13 cellular contexts compared by ENCODE assay signal in genomic region chr11:120807414-120808150, GRCh38.
DNase-seq lines count a peak whose midpoint lies in the region; ATAC-seq and TF ChIP-seq lines count a peak whose summit lies in the region.
"Had no signal": no experiment of that assay in that cellular context is flagged by ENCODE, and none has a peak within 500 bp of the region (broad histone marks: within the 10 kb centered on the region; RNA-seq: fewer than 3 reads in every experiment).

No MANE protein-coding gene starts in this region.

- DNase-seq in H4 (ENCODE audit: low spot score) = peak; percentile 93
- peak; percentile 49 to 66 for DNase-seq in SJSA1 (ENCODE audit: low read depth in 1 of 2, low spot score in 2 of 2)
- DNase-seq in fibroblast of villous mesenchyme (ENCODE audit: low read depth) = peak; percentile 44
- peak; percentile 95 for DNase-seq in retinal pigment epithelial cell (ENCODE audit: low read depth)
- DNase-seq in KBM-7 = no peak
- no peak for DNase-seq in NCI-H1436 (lab: John Stamatoyannopoulos, UW)
- DNase-seq: activated CD4-positive, CD25-positive, alpha-beta regulatory T cell treated with anti-CD3 and anti-CD28 coated beads, Interleukin-2, amount 50 U/mL, for 72 hours; activated naive CD8-positive, alpha-beta T cell treated with anti-CD3 and anti-CD28 coated beads, Interleukin-2, amount 50 U/mL, for 24 hours; GOT3 had no signal

- H3K4me1 ChIP-seq in SJSA1 (replicated peaks) = peaks cover 10% of the 10 kb centered on the region
- H3K4me1 ChIP-seq: right atrium auricular region had no signal

- TF ChIP-seq CTCF in fibroblast of villous mesenchyme (IDR thresholded peaks at IDR 0.05; ENCODE audit: insufficient read depth, low read depth, low read length) (no peak), retinal pigment epithelial cell (conservative IDR thresholded peaks at IDR 0.05; ENCODE audit: low read depth, low read length) (no peak)

- H3K27ac ChIP-seq in SJSA1 = no peak overlapping the region
- H3K27ac ChIP-seq: right atrium auricular region had no signal

- in situ Hi-C loops in KBM-7 (cut with MboI; ENCODE audit: low pct_unique_long_range_greater_than_20kb, low sequenced_read_pairs) = no loop called here

- no peaks in the 10 kb centered on the region for H3K27me3 ChIP-seq in SJSA1 (replicated peaks)
- H3K27me3 ChIP-seq: right atrium auricular region had no signal

- no peaks in the 10 kb centered on the region for H3K9me3 ChIP-seq in SJSA1 (replicated peaks)
- H3K9me3 ChIP-seq: right atrium auricular region had no signal

- ATAC-seq in GM18511 (IDR thresholded peaks at IDR 0.05; ENCODE audit: unreplicated experiment) (no peak), GM21515 (IDR thresholded peaks at IDR 0.05; ENCODE audit: unreplicated experiment) (no peak)
- ATAC-seq: activated naive CD8-positive, alpha-beta T cell treated with anti-CD3 and anti-CD28 coated beads, Interleukin-2, amount 50 U/mL, for 24 hours; GM12878 had no signal

- no peak overlapping the region for H3K4me3 ChIP-seq in SJSA1
- no peak overlapping the region for H3K4me3 ChIP-seq in fibroblast of villous mesenchyme (ENCODE audit: low read depth, low read length)
- H3K4me3 ChIP-seq in retinal pigment epithelial cell (ENCODE audit: low read length) = no peak overlapping the region
- H3K4me3 ChIP-seq: GM12878, right atrium auricular region had no signal

- H3K36me3 ChIP-seq in SJSA1 = no peaks in the 10 kb centered on the region
- H3K36me3 ChIP-seq: right atrium auricular region had no signal

Comparison
In these comparisons a context has a peak if more than half of its experiments do, and no peak if none do; other contexts are left out.
1. DNase-seq: peak in H4 (single experiment), SJSA1 (2 of 2), fibroblast of villous mesenchyme (single experiment) and retinal pigment epithelial cell (single experiment); none in KBM-7 (single experiment) and NCI-H1436 (single experiment).